ENCODE assay signal across 11 cellular contexts in genomic region chr5:129361441-129362025, GRCh38.
DNase-seq lines count a peak whose midpoint lies in the region; ATAC-seq, FAIRE-seq and TF ChIP-seq lines count a peak whose summit lies in the region.
"Had no signal": no experiment of that assay in that cellular context is flagged by ENCODE, and none has a peak within 500 bp of the region (broad histone marks: within the 10 kb centered on the region; RNA-seq: fewer than 3 reads in every experiment).

No MANE protein-coding gene starts in this region.

- TF ChIP-seq CTCF in SK-N-SH (IDR thresholded peaks at IDR 0.05): peak; percentile 61
- peak; percentile 11 to 30 for TF ChIP-seq CTCF in endothelial cell of umbilical vein (IDR thresholded peaks at IDR 0.05; ENCODE audit: extremely low read depth in 1 of 2, insufficient read depth in 1 of 2, low read depth in 1 of 2, low read length in 2 of 2)
- TF ChIP-seq CTCF in type B pancreatic cell (conservative IDR thresholded peaks at IDR 0.05): peak; percentile 74

- H3K4me3 Mint-ChIP-seq in type B pancreatic cell: no peak overlapping the region
- H3K4me3 Mint-ChIP-seq: CD4-positive, alpha-beta T cell had no signal

- no TSS peak for BruUV-seq in endothelial cell of umbilical vein (replicated peaks; lab: Mats Ljungman, UMichigan)

- CTCF ChIA-PET in SK-N-SH (lab: Yijun Ruan, JAX) (interaction anchor here (0.9 to 2.0 kb wide), 3 partner anchors 19 to 407 kb away, joined by 3 to 8 read pairs (median 3); no protein-coding TSS in a partner anchor), endothelial cell of umbilical vein (lab: Charles Lee) (interaction anchor here (1.0 to 1.8 kb wide), 2 partner anchors 407 to 456 kb away, joined by 3 to 5 read pairs; no protein-coding TSS in a partner anchor)

- H3K27me3 Mint-ChIP-seq in type B pancreatic cell: no peaks in the 10 kb centered on the region
- H3K27me3 Mint-ChIP-seq: CD4-positive, alpha-beta T cell had no signal

- no peak overlapping the region for H3K4me2 ChIP-seq in SK-N-SH
- no peak overlapping the region for H3K4me2 ChIP-seq in endothelial cell of umbilical vein (ENCODE audit: insufficient read depth, low read length)

- H3F3A ChIP-seq in SK-N-SH (replicated peaks; ENCODE audit: insufficient read depth): no peaks in the 10 kb centered on the region

- intact Hi-C loops in endothelial cell of umbilical vein (cut with micrococcal nuclease): loop anchor here (1.0 kb wide), 1 partner anchor 407 kb away; no protein-coding TSS in a partner anchor

- no peaks in the 10 kb centered on the region for H3K9me2 ChIP-seq in SK-N-SH

- no peaks in the 10 kb centered on the region for H3K4me1 ChIP-seq in SK-N-SH (ENCODE audit: control insufficient read depth in 1 of 2, insufficient read depth in 2 of 2, low read depth in 1 of 2, low read length in 1 of 2)
- no peaks in the 10 kb centered on the region for H3K4me1 ChIP-seq in endothelial cell of umbilical vein (ENCODE audit: control insufficient read depth, extremely low read depth, insufficient read depth, low read length)

- H2AFZ ChIP-seq in SK-N-SH (ENCODE audit: low read depth) (no peak overlapping the region), endothelial cell of umbilical vein (ENCODE audit: low read depth, low read length) (no peak overlapping the region)

- H3K27me3 ChIP-seq in SK-N-SH (ENCODE audit: insufficient read depth) (no peaks in the 10 kb centered on the region), endothelial cell of umbilical vein (ENCODE audit: control insufficient read depth in 2 of 2, insufficient read depth in 2 of 2, low read length in 2 of 2) (no peaks in the 10 kb centered on the region)

- H3K9me3 Mint-ChIP-seq in type B pancreatic cell: no peaks in the 10 kb centered on the region

- peak; percentile 33; the same call in 1 of the 2 replicates for TF ChIP-seq RAD21 in SK-N-SH (IDR thresholded peaks at IDR 0.05; ENCODE audit: low read length)

- H3K27ac Mint-ChIP-seq in type B pancreatic cell: no peak overlapping the region
- H3K27ac Mint-ChIP-seq: CD4-positive, alpha-beta T cell had no signal

- no peak for ATAC-seq in SK-N-SH treated with all-trans-retinoic acid at 6 μM for 48 hours
- ATAC-seq: left ventricle myocardium superior had no signal

- no peak for FAIRE-seq in endothelial cell of umbilical vein (lab: Jason Lieb, UNC)

- no peaks in the 10 kb centered on the region for H3K9me1 ChIP-seq in endothelial cell of umbilical vein (replicated peaks; ENCODE audit: control insufficient read depth, extremely low read depth, insufficient read depth, low read length)

- H3K4me1 Mint-ChIP-seq in type B pancreatic cell (ENCODE audit: unreplicated experiment): no peaks in the 10 kb centered on the region

- no peak overlapping the region for H3K27ac ChIP-seq in SK-N-SH (ENCODE audit: low read depth in 2 of 2, low read length in 1 of 2)
- H3K27ac ChIP-seq in endothelial cell of umbilical vein (ENCODE audit: insufficient read depth, low read depth, low read length): no peak overlapping the region

- H3K4me3 ChIP-seq in SK-N-SH (ENCODE audit: low read depth in 2 of 2, low read length in 1 of 2) (no peak overlapping the region; a peak in 1 of 4 replicates), endothelial cell of umbilical vein (replicated peaks in 1 of 3; ENCODE audit: insufficient read depth in 1 of 3, low read depth in 1 of 3, low read length in 3 of 3) (no peak overlapping the region)

- H3K36me3 ChIP-seq in SK-N-SH (replicated peaks in 1 of 2; ENCODE audit: control insufficient read depth in 1 of 2, insufficient read depth in 2 of 2, low read length in 1 of 2) (no peaks in the 10 kb centered on the region), endothelial cell of umbilical vein (ENCODE audit: control insufficient read depth in 2 of 2, extremely low read depth in 1 of 2, insufficient read depth in 2 of 2, low read length in 2 of 2) (no peaks in the 10 kb centered on the region)

- dilution Hi-C loops in endothelial cell of umbilical vein (cut with MboI; ENCODE audit: extremely low pct_ligation_motif_present, low sequenced_read_pairs): no loop called here

- no peaks in the 10 kb centered on the region for H3K79me2 ChIP-seq in SK-N-SH (ENCODE audit: insufficient read depth)
- no peaks in the 10 kb centered on the region for H3K79me2 ChIP-seq in endothelial cell of umbilical vein (ENCODE audit: control insufficient read depth, insufficient read depth, low read length)

- 0% methylated on average over 1 of the region's 1 CpG for WGBS in SK-N-SH (ENCODE audit: low lambda C conversion rate)

- POLR2A ChIA-PET in SK-N-SH (lab: Yijun Ruan, JAX): no interaction called here
- POLR2A ChIA-PET in endothelial cell of umbilical vein (lab: Charles Lee): no interaction called here

- H3K9ac ChIP-seq in SK-N-SH (no peak overlapping the region), endothelial cell of umbilical vein (replicated peaks; ENCODE audit: extremely low read depth, insufficient read depth, low read length) (no peak overlapping the region)

- H4K20me1 ChIP-seq in SK-N-SH (ENCODE audit: insufficient read depth): no peaks in the 10 kb centered on the region
- H4K20me1 ChIP-seq in endothelial cell of umbilical vein (replicated peaks; ENCODE audit: control insufficient read depth, extremely low read depth, insufficient read depth, low read length): no peaks in the 10 kb centered on the region

- H3K9me3 ChIP-seq in SK-N-SH (no peaks in the 10 kb centered on the region), endothelial cell of umbilical vein (replicated peaks; ENCODE audit: control insufficient read depth, insufficient read depth, low read length) (no peaks in the 10 kb centered on the region)

- DNase-seq in SK-N-SH (no peak), NCI-H69 (lab: John Stamatoyannopoulos, UW) (peak; percentile 11), endothelial cell of umbilical vein (ENCODE audit: low read depth, low spot score) (peak; percentile 30), type B pancreatic cell (ENCODE audit: extremely low spot score, unreplicated experiment) (no peak), ureter (ENCODE audit: low spot score) (no peak), OCI-M2 (lab: John Stamatoyannopoulos, UW; ENCODE audit: unreplicated experiment) (no peak)
- DNase-seq in stimulated activated CD4-positive, alpha-beta T cell treated with anti-CD3 and anti-CD28 coated beads, Interleukin-1b, Interleukin-23, amount 100 ng/mL, for 48 hours: no peak
- DNase-seq: CD4-positive, alpha-beta T cell; left ventricle myocardium superior; T-helper 9 cell had no signal

- TF ChIP-seq POLR2A in endothelial cell of umbilical vein (IDR thresholded peaks at IDR 0.05; ENCODE audit: low read depth, low read length): no peak

- no peaks in the 10 kb centered on the region for H3K36me3 Mint-ChIP-seq in type B pancreatic cell

- no peak for TF ChIP-seq EP300 in SK-N-SH (IDR thresholded peaks at IDR 0.05; ENCODE audit: borderline replicate concordance in 1 of 2, low read depth in 1 of 2, low read length in 1 of 2)

TF ChIP-seq in SK-N-SH, 30 proteins besides CTCF, POLR2A, EP300 and RAD21:
- TF ChIP-seq RFX5 (IDR thresholded peaks at IDR 0.05; ENCODE audit: low read length): no peak
- no peak for TF ChIP-seq MAX (IDR thresholded peaks at IDR 0.05; ENCODE audit: low read depth)
- TF ChIP-seq TCF12 (IDR thresholded peaks at IDR 0.05): no peak

TF ChIP-seq in SK-N-SH treated with all-trans-retinoic acid at 6 μM for 48 hours, 23 proteins besides CTCF, POLR2A, EP300 and RAD21 (continues in another document):
- TF ChIP-seq RARB (CRISPR knock-in tag; IDR thresholded peaks at IDR 0.05) (no peak), SNAI2 (CRISPR knock-in tag; IDR thresholded peaks at IDR 0.05) (no peak), BACH2 (CRISPR knock-in tag; IDR thresholded peaks at IDR 0.05; ENCODE audit: borderline replicate concordance) (no peak), CSRNP3 (CRISPR knock-in tag; IDR thresholded peaks at IDR 0.05) (no peak), ZC3H10 (CRISPR knock-in tag; IDR thresholded peaks at IDR 0.05) (no peak), ISL1 (CRISPR knock-in tag; IDR thresholded peaks at IDR 0.05) (no peak), PPARA (CRISPR knock-in tag; IDR thresholded peaks at IDR 0.05; ENCODE audit: borderline replicate concordance) (no peak), ZNF70 (CRISPR knock-in tag; IDR thresholded peaks at IDR 0.05) (no peak), OSR1 (CRISPR knock-in tag; IDR thresholded peaks at IDR 0.05) (no peak)

TF ChIP-seq in endothelial cell of umbilical vein, 7 proteins besides CTCF, POLR2A, EP300 and RAD21:
- TF ChIP-seq EZH2 (IDR thresholded peaks at IDR 0.05; ENCODE audit: borderline replicate concordance, low read depth, low read length, severe bottlenecking) (no peak), JUN (IDR thresholded peaks at IDR 0.05; ENCODE audit: borderline replicate concordance, insufficient read depth, insufficient read length, low read depth) (no peak)
TF ChIP-seq in endothelial cell of umbilical vein: peak in this region for 0.

Comparison
In these comparisons a context has a peak if more than half of its experiments do, and no peak if none do; other contexts are left out.
1. DNase-seq: peak in NCI-H69 (single experiment) and endothelial cell of umbilical vein (single experiment); none in SK-N-SH (single experiment), type B pancreatic cell (single experiment), ureter (single experiment), OCI-M2 (single experiment) and stimulated activated CD4-positive, alpha-beta T cell treated with anti-CD3 and anti-CD28 coated beads, Interleukin-1b, Interleukin-23, amount 100 ng/mL, for 48 hours (single experiment).
2. CTCF ChIP-seq: peak in every context shown above with its lines; median percentile 74 in type B pancreatic cell; 61 in SK-N-SH; 20 in endothelial cell of umbilical vein.